In the genomic region with DNA sequence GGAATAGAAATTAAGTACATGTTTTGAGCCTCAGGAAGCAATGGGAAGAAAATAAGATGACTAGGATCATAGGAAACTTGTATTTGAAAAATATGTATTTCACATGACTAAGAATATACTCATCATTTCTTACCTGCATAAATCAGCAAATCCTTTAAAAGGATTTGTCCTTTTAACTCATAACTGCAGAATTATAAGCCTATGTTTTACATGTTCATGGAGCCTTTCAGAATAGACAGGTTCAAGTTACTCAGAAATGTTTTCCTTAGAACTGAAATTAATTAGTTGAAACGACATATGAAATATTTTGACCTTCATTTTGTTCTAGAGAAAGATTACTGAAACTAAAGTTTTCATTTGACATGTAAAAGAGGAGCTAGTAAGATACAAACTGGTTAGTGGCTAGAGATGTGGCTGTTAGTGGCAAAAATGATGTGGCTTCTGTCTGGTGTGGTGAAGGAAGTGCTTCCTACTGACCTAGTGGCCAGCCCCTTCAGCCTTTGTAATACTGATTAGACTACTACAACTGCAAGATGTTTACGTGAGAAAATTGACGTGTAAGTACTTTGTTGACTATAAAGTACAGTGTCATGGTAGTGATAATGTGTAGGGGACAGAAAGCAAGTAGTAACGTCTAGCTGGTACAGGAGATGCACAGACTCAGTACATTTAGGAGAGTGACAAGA, we compare ENCODE assay signal across 1 cellular context.
TF ChIP-seq lines count a peak whose summit lies in the region.

No MANE protein-coding gene starts in this region.

TF ChIP-seq in WTC11, 78 proteins besides CTCF, POLR2A, EP300 and RAD21 (continued from another document):
- TF ChIP-seq, protein P1, sequence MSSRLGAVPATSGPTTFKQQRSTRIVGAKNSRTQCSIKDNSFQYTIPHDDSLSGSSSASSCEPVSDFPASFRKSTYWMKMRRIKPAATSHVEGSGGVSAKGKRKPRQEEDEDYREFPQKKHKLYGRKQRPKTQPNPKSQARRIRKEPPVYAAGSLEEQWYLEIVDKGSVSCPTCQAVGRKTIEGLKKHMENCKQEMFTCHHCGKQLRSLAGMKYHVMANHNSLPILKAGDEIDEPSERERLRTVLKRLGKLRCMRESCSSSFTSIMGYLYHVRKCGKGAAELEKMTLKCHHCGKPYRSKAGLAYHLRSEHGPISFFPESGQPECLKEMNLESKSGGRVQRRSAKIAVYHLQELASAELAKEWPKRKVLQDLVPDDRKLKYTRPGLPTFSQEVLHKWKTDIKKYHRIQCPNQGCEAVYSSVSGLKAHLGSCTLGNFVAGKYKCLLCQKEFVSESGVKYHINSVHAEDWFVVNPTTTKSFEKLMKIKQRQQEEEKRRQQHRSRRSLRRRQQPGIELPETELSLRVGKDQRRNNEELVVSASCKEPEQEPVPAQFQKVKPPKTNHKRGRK (CRISPR knock-in tag; IDR thresholded peaks at IDR 0.05; ENCODE audit: borderline replicate concordance): no peak
- TF ChIP-seq GTF2I (CRISPR knock-in tag; conservative IDR thresholded peaks at IDR 0.05) (no peak), ZNF671 (CRISPR knock-in tag; IDR thresholded peaks at IDR 0.05) (no peak), ZNF232 (CRISPR knock-in tag; IDR thresholded peaks at IDR 0.05) (no peak), FOXP1 (CRISPR knock-in tag; IDR thresholded peaks at IDR 0.05; ENCODE audit: borderline replicate concordance) (no peak), NFE2L1 (CRISPR knock-in tag; IDR thresholded peaks at IDR 0.05) (no peak), HMGA2 (CRISPR knock-in tag; IDR thresholded peaks at IDR 0.05) (no peak), NR1H2 (CRISPR knock-in tag; IDR thresholded peaks at IDR 0.05) (no peak), ZNF317 (CRISPR knock-in tag; IDR thresholded peaks at IDR 0.05; ENCODE audit: borderline replicate concordance, low read depth) (no peak), MYBL2 (CRISPR knock-in tag; IDR thresholded peaks at IDR 0.05) (no peak), FOXJ3 (CRISPR knock-in tag; IDR thresholded peaks at IDR 0.05; ENCODE audit: borderline replicate concordance) (no peak)
- TF ChIP-seq, protein P2, sequence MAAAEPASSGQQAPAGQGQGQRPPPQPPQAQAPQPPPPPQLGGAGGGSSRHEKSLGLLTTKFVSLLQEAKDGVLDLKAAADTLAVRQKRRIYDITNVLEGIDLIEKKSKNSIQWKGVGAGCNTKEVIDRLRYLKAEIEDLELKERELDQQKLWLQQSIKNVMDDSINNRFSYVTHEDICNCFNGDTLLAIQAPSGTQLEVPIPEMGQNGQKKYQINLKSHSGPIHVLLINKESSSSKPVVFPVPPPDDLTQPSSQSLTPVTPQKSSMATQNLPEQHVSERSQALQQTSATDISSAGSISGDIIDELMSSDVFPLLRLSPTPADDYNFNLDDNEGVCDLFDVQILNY (CRISPR knock-in tag; IDR thresholded peaks at IDR 0.05): no peak
